15 cellular contexts compared by ENCODE assay signal in genomic region chr21:42678618-42679295, GRCh38.
"Had no signal": no experiment of that assay in that cellular context is flagged by ENCODE, and none has a peak within 500 bp of the region (broad histone marks: within the 10 kb centered on the region; RNA-seq: fewer than 3 reads in every experiment).

No MANE protein-coding gene starts in this region.

- H3K27ac ChIP-seq: foreskin keratinocyte, ovary, psoas muscle, right atrium auricular region, thyroid gland had no signal

- DNase-seq: activated CD8-positive, alpha-beta memory T cell treated with anti-CD3 and anti-CD28 coated beads for 24 hours; activated CD8-positive, alpha-beta memory T cell treated with anti-CD3 and anti-CD28 coated beads, Interleukin-2, amount 50 U/mL, for 4 hours; activated T-cell treated with anti-CD3 and anti-CD28 coated beads, Interleukin-2, amount 50 U/mL, for 24 hours; central memory CD4-positive, alpha-beta T cell; effector CD8-positive, alpha-beta T cell; foreskin keratinocyte; midbrain; ovary; stimulated activated CD4-positive, alpha-beta T cell treated with anti-CD3 and anti-CD28 coated beads, Interleukin-12 subunit alpha, Interleukin-12 subunit beta, amount 100 ng/mL, for 4 hours; stimulated activated CD4-positive, alpha-beta T cell treated with anti-CD3 and anti-CD28 coated beads, Interleukin-4, amount 100 ng/mL, for 4 hours; T-helper 1 cell; thyroid gland had no signal

- H3K36me3 ChIP-seq: ovary, right atrium auricular region, thyroid gland had no signal

- H3K27me3 ChIP-seq: ovary, right atrium auricular region, thyroid gland had no signal

- H3K9me3 ChIP-seq: ovary, psoas muscle, right atrium auricular region, thyroid gland had no signal

- H3K4me3 ChIP-seq: lung, ovary, psoas muscle, right atrium auricular region, thyroid gland had no signal

- H3K4me1 ChIP-seq: foreskin keratinocyte, psoas muscle, thyroid gland had no signal
